8 cellular contexts compared by ENCODE assay signal in genomic region chr6:30716879-30717128, GRCh38. TPM values are rescaled to one million over a fixed set of nuclear protein-coding genes. Genes with fewer than 3 reads are reported as not detected.
DNase-seq lines count a peak whose midpoint lies in the region; ATAC-seq and TF ChIP-seq lines count a peak whose summit lies in the region.

No MANE protein-coding gene starts in this region.

- H3K4ac ChIP-seq in mesendoderm (ENCODE audit: low read depth, low read length): peak overlapping the region; percentile 72

- peaks cover 18% of the 10 kb centered on the region for H3K79me2 ChIP-seq in mesendoderm (ENCODE audit: control insufficient read depth, insufficient read depth, low read length)

- H3K9ac ChIP-seq in mesendoderm (ENCODE audit: low read length): peak overlapping the region; percentile 78

- in situ Hi-C loops in brain microvascular endothelial cell (cut with HindIII; ENCODE audit: low pct_ligation_motif_present, low sequenced_read_pairs): no loop called here

- ATAC-seq in Right ventricle myocardium inferior (no peak), upper lobe of right lung (no peak), GM18868 (IDR thresholded peaks at IDR 0.05; ENCODE audit: unreplicated experiment) (no peak)

- H2BK5ac ChIP-seq in mesendoderm (ENCODE audit: low read length): peak overlapping the region; percentile 21

- TF ChIP-seq CTCF in cardiac muscle cell (IDR thresholded peaks at IDR 0.05; ENCODE audit: low read depth, low read length) (no peak), brain microvascular endothelial cell (IDR thresholded peaks at IDR 0.05; ENCODE audit: low read depth, low read length, missing control alignments) (no peak), upper lobe of right lung (IDR thresholded peaks at IDR 0.05) (no peak)

- peak overlapping the region; percentile 67 for H3K4me2 ChIP-seq in mesendoderm (ENCODE audit: low read length)

- no peak overlapping the region for H4K8ac ChIP-seq in mesendoderm (ENCODE audit: low read depth, low read length)

- DNase-seq in cardiac muscle cell (ENCODE audit: low read depth in 1 of 2, low spot score in 1 of 2): no peak
- DNase-seq in Right ventricle myocardium inferior (ENCODE audit: missing footprints): no peak
- no peak for DNase-seq in brain microvascular endothelial cell
- DNase-seq in mesendoderm: no peak
- DNase-seq in upper lobe of right lung: no peak
- DNase-seq in stimulated activated CD4-positive, alpha-beta T cell treated with anti-CD3 and anti-CD28 coated beads, Interleukin-1b, Interleukin-23, amount 100 ng/mL, for 48 hours: no peak
- no peak for DNase-seq in middle frontal gyrus (ENCODE audit: extremely low spot score, low spot score)

- peaks cover 6% of the 10 kb centered on the region for H3K4me1 ChIP-seq in cardiac muscle cell (ENCODE audit: low read depth)
- peaks cover 2% of the 10 kb centered on the region for H3K4me1 ChIP-seq in mesendoderm (ENCODE audit: control insufficient read depth, low read depth, low read length)
- peaks cover 24% of the 10 kb centered on the region for H3K4me1 ChIP-seq in upper lobe of right lung

- H4K5ac ChIP-seq in mesendoderm (ENCODE audit: low read length): no peak overlapping the region

- H3K79me1 ChIP-seq in mesendoderm (ENCODE audit: low read length): peaks cover 4% of the 10 kb centered on the region

- peak overlapping the region; percentile 92 for H2AK5ac ChIP-seq in mesendoderm (ENCODE audit: low read length)

- no CpG with 5 or more reads among the region's 8 CpGs for WGBS in mesendoderm (ENCODE audit: extremely low coverage, insufficient coverage, low lambda C conversion rate)

- H3K23ac ChIP-seq in mesendoderm (ENCODE audit: low read length): peak overlapping the region; percentile 32

- H3K36me3 ChIP-seq in cardiac muscle cell: peaks cover 23% of the 10 kb centered on the region
- H3K36me3 ChIP-seq in brain microvascular endothelial cell (replicated peaks): peaks cover 20% of the 10 kb centered on the region
- H3K36me3 ChIP-seq in mesendoderm (ENCODE audit: control insufficient read depth, insufficient read depth, low read length): peaks cover 9% of the 10 kb centered on the region
- H3K36me3 ChIP-seq in upper lobe of right lung: peaks cover 28% of the 10 kb centered on the region

- intact Hi-C loops in Right ventricle myocardium inferior (cut with DNase I): loop anchor here (1.0 kb wide), 1 partner anchor 26 kb away; no protein-coding TSS in a partner anchor
- intact Hi-C loops in upper lobe of right lung (cut with DNase I): no loop called here

- H3K27ac ChIP-seq in cardiac muscle cell (peak overlapping the region; percentile 74), brain microvascular endothelial cell (peak overlapping the region; percentile 93), mesendoderm (ENCODE audit: low read depth, low read length) (peak overlapping the region; percentile 33), upper lobe of right lung (peak overlapping the region; percentile 84)

- H3K4me3 ChIP-seq in cardiac muscle cell (peak overlapping the region; percentile 50), brain microvascular endothelial cell (ENCODE audit: low read depth, low read length) (peak overlapping the region; percentile 76), mesendoderm (ENCODE audit: low read length) (peak overlapping the region; percentile 65), upper lobe of right lung (peak overlapping the region; percentile 70)

- peak overlapping the region; percentile 89 for H3K56ac ChIP-seq in mesendoderm (ENCODE audit: low read length)

- no peak overlapping the region for H2BK120ac ChIP-seq in mesendoderm (ENCODE audit: low read depth, low read length)

- H3K27me3 ChIP-seq in cardiac muscle cell (no peaks in the 10 kb centered on the region), brain microvascular endothelial cell (replicated peaks) (no peaks in the 10 kb centered on the region), mesendoderm (ENCODE audit: insufficient read depth, low read length, poor library complexity) (no peaks in the 10 kb centered on the region), upper lobe of right lung (no peaks in the 10 kb centered on the region)

- H3K18ac ChIP-seq in mesendoderm (ENCODE audit: low read length): peak overlapping the region; percentile 72

- no peak overlapping the region for H2BK15ac ChIP-seq in mesendoderm (replicated peaks; ENCODE audit: low read depth)

- no peaks in the 10 kb centered on the region for H3K9me3 ChIP-seq in cardiac muscle cell (ENCODE audit: low read depth)
- H3K9me3 ChIP-seq in upper lobe of right lung: no peaks in the 10 kb centered on the region

RNA-seq across cellular contexts. Expression of gene MDC1, which starts 0.3 kb away (rescaled TPM):
- total RNA-seq in cardiac muscle cell (14.3 and 21.9 TPM in 2 replicates), Right ventricle myocardium inferior (13.1 TPM), upper lobe of right lung (32.8 TPM)
- 30.0 and 44.1 TPM in 2 replicates for polyA plus RNA-seq in cardiac muscle cell
- polyA plus RNA-seq in mesendoderm (2013, experiment 1 of 2): 30.4 TPM
- 29.4 TPM for polyA plus RNA-seq in mesendoderm (2013, experiment 2 of 2)

RNA-seq across cellular contexts. Expression of gene TUBB, which starts 3.3 kb away (rescaled TPM):
- total RNA-seq in cardiac muscle cell (827 and 939 TPM in 2 replicates), Right ventricle myocardium inferior (254 TPM), upper lobe of right lung (243 TPM)
- 662 and 675 TPM in 2 replicates for polyA plus RNA-seq in cardiac muscle cell
- 1,956 TPM for polyA plus RNA-seq in mesendoderm (2013, experiment 1 of 2)
- polyA plus RNA-seq in mesendoderm (2013, experiment 2 of 2): 1,954 TPM

RNA-seq across cellular contexts. Expression of gene FLOT1, which starts 25.7 kb away (rescaled TPM):
- 208 and 222 TPM in 2 replicates for total RNA-seq in cardiac muscle cell
- 236 and 261 TPM in 2 replicates for polyA plus RNA-seq in cardiac muscle cell
- 240 TPM for total RNA-seq in Right ventricle myocardium inferior
- 70.7 TPM for polyA plus RNA-seq in mesendoderm (2013, experiment 1 of 2)
- 68.2 TPM for polyA plus RNA-seq in mesendoderm (2013, experiment 2 of 2)
- total RNA-seq in upper lobe of right lung: 175 TPM

RNA-seq across cellular contexts. Expression of gene NRM, which starts 26.0 kb away (rescaled TPM):
- total RNA-seq in cardiac muscle cell: 13.7 and 17.2 TPM in 2 replicates
- 29.1 and 33.8 TPM in 2 replicates for polyA plus RNA-seq in cardiac muscle cell
- total RNA-seq in Right ventricle myocardium inferior: 5.7 TPM
- polyA plus RNA-seq in mesendoderm (2013, experiment 1 of 2): 49.8 TPM
- polyA plus RNA-seq in mesendoderm (2013, experiment 2 of 2): 49.7 TPM
- total RNA-seq in upper lobe of right lung: 9.5 TPM

RNA-seq across cellular contexts. Expression of gene IER3, which starts 27.5 kb away (rescaled TPM):
- 28.0 and 45.8 TPM in 2 replicates for total RNA-seq in cardiac muscle cell
- polyA plus RNA-seq in cardiac muscle cell: 20.1 and 25.8 TPM in 2 replicates
- 19.2 TPM for total RNA-seq in Right ventricle myocardium inferior
- 285 TPM for polyA plus RNA-seq in mesendoderm (2013, experiment 1 of 2)
- 254 TPM for polyA plus RNA-seq in mesendoderm (2013, experiment 2 of 2)
- 35.4 TPM for total RNA-seq in upper lobe of right lung

Comparison
In these comparisons a context has a peak if more than half of its experiments do, and no peak if none do; other contexts are left out.
1. H3K27ac ChIP-seq: peak in every context shown above with its lines; median percentile 93 in brain microvascular endothelial cell; 84 in upper lobe of right lung; 74 in cardiac muscle cell; 33 in mesendoderm.